In the genomic region with DNA sequence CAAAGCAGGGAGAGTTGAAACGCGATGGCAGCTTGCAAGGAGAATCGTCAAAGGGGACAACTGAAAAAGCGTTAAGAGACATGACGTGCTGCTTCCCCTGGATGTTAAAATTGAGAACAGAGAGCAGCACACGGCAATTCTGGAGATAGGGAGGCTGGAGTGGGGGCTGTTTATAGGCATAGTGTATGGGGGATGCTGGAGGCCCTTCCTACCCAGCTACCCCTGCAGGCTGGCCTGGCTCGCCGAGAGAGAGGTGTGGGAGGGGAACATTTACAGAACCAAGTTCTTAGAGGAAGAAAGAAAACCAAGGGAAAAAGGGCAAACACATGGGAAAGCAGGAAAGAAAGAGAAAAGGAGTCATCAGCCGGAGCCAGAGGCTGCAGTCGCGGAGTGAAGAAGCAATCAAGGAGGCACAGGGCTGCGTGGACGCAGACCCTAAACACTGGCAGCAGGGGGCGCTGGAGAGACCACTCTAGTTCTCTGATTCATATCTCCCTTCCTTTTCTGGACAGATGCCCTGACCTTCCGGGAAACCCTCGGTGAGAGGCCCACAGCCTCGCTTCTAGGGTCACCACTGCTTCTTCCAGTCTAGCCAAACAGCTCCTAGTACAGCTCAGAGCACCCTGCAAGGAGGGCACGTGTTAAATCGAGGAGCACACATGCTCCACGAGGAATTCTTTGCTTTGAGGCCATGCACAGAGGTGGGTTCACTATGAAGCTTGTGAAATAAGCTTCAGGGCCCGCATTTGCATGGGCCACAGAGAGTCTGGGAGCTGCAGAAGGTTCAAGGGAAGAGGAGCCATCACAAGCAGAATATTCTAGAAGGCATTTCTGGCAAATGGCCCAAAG, we compare ENCODE assay signal across 8 cellular contexts. TPM values are rescaled to one million over a fixed set of nuclear protein-coding genes. Genes with fewer than 3 reads are reported as not detected.
A peak's percentile ranks its signal among the peaks of the same experiment; 100 is the strongest.
DNase-seq lines count a peak whose midpoint lies in the region; ATAC-seq and TF ChIP-seq lines count a peak whose summit lies in the region.

No MANE protein-coding gene starts in this region.

- peak; percentile 69 for TF ChIP-seq CTCF in smooth muscle cell (IDR thresholded peaks at IDR 0.05; ENCODE audit: borderline replicate concordance, insufficient read depth, poor library complexity, severe bottlenecking)

- intact Hi-C loops in left cardiac atrium (cut with DNase I): no loop called here

- no peaks in the 10 kb centered on the region for H3F3A ChIP-seq in smooth muscle cell (ENCODE audit: low read depth)

- no peaks in the 10 kb centered on the region for H3K27me3 ChIP-seq in smooth muscle cell (ENCODE audit: low read depth)

- 59% methylated on average over 21 of the region's 21 CpGs for WGBS in smooth muscle cell (ENCODE audit: low lambda C conversion rate)

- no peaks in the 10 kb centered on the region for H3K79me2 ChIP-seq in smooth muscle cell (ENCODE audit: low read depth)

- H3K36me3 ChIP-seq in smooth muscle cell (ENCODE audit: low read depth): no peaks in the 10 kb centered on the region

- H3K9ac ChIP-seq in smooth muscle cell (ENCODE audit: low read depth): no peak overlapping the region

- no peaks in the 10 kb centered on the region for H4K20me1 ChIP-seq in smooth muscle cell (ENCODE audit: low read depth)

- ATAC-seq in left cardiac atrium (peak in 1 of 2 donors; percentile 71), HG02870 (IDR thresholded peaks at IDR 0.05; ENCODE audit: unreplicated experiment) (no peak), GM21528 (IDR thresholded peaks at IDR 0.05; ENCODE audit: low FRiP score, unreplicated experiment) (no peak)

- peak; percentile 2 for DNase-seq in activated gamma-delta T cell treated with anti-CD3 and anti-CD28 coated beads, Interleukin-2, amount 50 U/mL, for 16 hours (ENCODE audit: low read depth)
- DNase-seq in activated gamma-delta T cell treated with Interleukin-2 at 50 U/mL for 16 hours: no peak
- peak; percentile 32 for DNase-seq in HS-5 (ENCODE audit: low read depth)
- peak; percentile 2 to 4 for DNase-seq in activated CD4-positive, alpha-beta T cell treated with anti-CD3 and anti-CD28 coated beads, Interleukin-2, amount 50 U/mL, for 4 hours
- DNase-seq in left cardiac atrium: peak; percentile 68
- DNase-seq in smooth muscle cell (lab: John Stamatoyannopoulos, UW; ENCODE audit: unreplicated experiment): peak; percentile 11

- H3K4me3 ChIP-seq in smooth muscle cell: no peak overlapping the region

- H3K4me2 ChIP-seq in smooth muscle cell: peak overlapping the region; percentile 44

- no peaks in the 10 kb centered on the region for H3K4me1 ChIP-seq in smooth muscle cell (ENCODE audit: low read depth)

- H3K27ac ChIP-seq in smooth muscle cell (ENCODE audit: low read depth): no peak overlapping the region

- no peaks in the 10 kb centered on the region for H3K9me3 ChIP-seq in smooth muscle cell (replicated peaks; ENCODE audit: low read depth)

- no peak overlapping the region for H2AFZ ChIP-seq in smooth muscle cell (ENCODE audit: low read depth)

RNA-seq across cellular contexts. Expression of gene MYH13, which starts 55.6 kb away (rescaled TPM):
- total RNA-seq in left cardiac atrium: not detected
- total RNA-seq in smooth muscle cell: not detected in 2 replicates
- 0.02 and 0.09 TPM in 2 replicates for polyA plus RNA-seq in smooth muscle cell
